24 cellular contexts compared by ENCODE assay signal in genomic region chr4:13618212-13618806, GRCh38.
"Had no signal": no experiment of that assay in that cellular context is flagged by ENCODE, and none has a peak within 500 bp of the region (broad histone marks: within the 10 kb centered on the region; RNA-seq: fewer than 3 reads in every experiment).

No MANE protein-coding gene starts in this region.

- H3K27me3 ChIP-seq: gastrocnemius medialis, hepatocyte, left lung, right atrium auricular region, testis, tibial artery had no signal

- H3K27me3 Mint-ChIP-seq: stimulated activated memory B cell treated with anti-CD40 and anti-IgM and Interleukin-4, amounts not matched to agents 10 μg/mL and 1 μg/mL and 100 μg/mL, for 72 hours; type B pancreatic cell had no signal

- H3K4me1 ChIP-seq: prostate gland, right atrium auricular region, testis had no signal

- H3K27ac ChIP-seq: epithelial cell of prostate, gastrocnemius medialis, hepatocyte, left lung, prostate gland, right atrium auricular region, tibial artery had no signal

- H3K27ac Mint-ChIP-seq: natural killer cell; stimulated activated memory B cell treated with anti-CD40 and anti-IgM and Interleukin-4, amounts not matched to agents 10 μg/mL and 1 μg/mL and 100 μg/mL, for 72 hours; type B pancreatic cell had no signal

- ATAC-seq: esophagus mucosa; gastrocnemius medialis; left cardiac atrium; left lung; natural killer cell; sciatic nerve; stimulated activated memory B cell treated with anti-CD40 and anti-IgM and Interleukin-4, amounts not matched to agents 10 μg/mL and 1 μg/mL and 100 μg/mL, for 72 hours; stimulated activated naive CD8-positive, alpha-beta T cell treated with anti-CD3 and anti-CD28 coated beads, Interleukin-15, Interleukin-2, amounts not matched to agents 100 U/mL and 50 U/mL, for 24 hours had no signal

- H3K9me3 ChIP-seq: gastrocnemius medialis, left lung, prostate gland, right atrium auricular region, testis, tibial artery had no signal

- H3K9me3 Mint-ChIP-seq: natural killer cell; stimulated activated memory B cell treated with anti-CD40 and anti-IgM and Interleukin-4, amounts not matched to agents 10 μg/mL and 1 μg/mL and 100 μg/mL, for 72 hours; type B pancreatic cell had no signal

- H2AFZ ChIP-seq: hepatocyte had no signal

- H3K4me2 ChIP-seq: hepatocyte had no signal

- H3K4me3 ChIP-seq: gastrocnemius medialis, hepatocyte, left lung, prostate gland, right atrium auricular region, testis, tibial artery had no signal

- DNase-seq: cerebellar nuclear complex; cortex of kidney; foreskin fibroblast; gastrocnemius medialis; head of caudate nucleus; left cardiac atrium; left lung; mesendoderm; midbrain; natural killer cell; stimulated activated CD4-positive, alpha-beta T cell treated with anti-CD3 and anti-CD28 coated beads, Interleukin-2, amount 100 ng/mL, for 24 hours; stimulated activated CD4-positive, alpha-beta T cell treated with anti-CD3 and anti-CD28 coated beads, Interleukin-4, amount 100 ng/mL, for 24 hours; stimulated activated naive CD8-positive, alpha-beta T cell treated with anti-CD3 and anti-CD28 coated beads, Interleukin-15, Interleukin-2, amounts not matched to agents 100 U/mL and 50 U/mL, for 24 hours; substantia nigra; testis; tibial artery had no signal

- H3K4me3 Mint-ChIP-seq: natural killer cell; stimulated activated memory B cell treated with anti-CD40 and anti-IgM and Interleukin-4, amounts not matched to agents 10 μg/mL and 1 μg/mL and 100 μg/mL, for 72 hours; type B pancreatic cell had no signal
